Comparison of ENCODE assay signal across 8 cellular contexts in the genomic region with DNA sequence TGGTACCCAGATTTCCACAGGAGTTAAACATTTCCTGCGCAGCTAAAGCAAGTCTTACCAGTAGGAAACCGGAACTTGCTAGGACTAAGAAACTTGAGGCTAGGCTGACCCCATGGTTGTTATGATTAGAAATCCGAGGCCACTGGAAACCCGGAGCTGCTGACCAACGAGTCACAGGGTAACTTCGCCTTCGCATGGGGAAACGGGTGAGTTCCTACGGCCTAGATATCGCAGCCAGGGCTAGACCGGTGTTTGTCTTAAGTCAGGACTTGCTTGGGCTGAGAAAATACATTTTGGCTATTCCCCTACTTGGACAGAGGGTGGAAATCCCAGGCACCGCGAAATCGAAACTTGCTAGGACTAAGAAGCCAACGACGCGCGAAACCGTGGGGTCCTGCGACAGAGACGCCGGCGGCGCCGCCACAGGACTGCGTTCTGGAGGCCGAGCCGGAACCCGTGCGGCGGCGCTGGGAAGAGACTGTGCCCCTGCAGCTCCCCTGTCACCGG. TPM values are rescaled to one million over a fixed set of nuclear protein-coding genes. Genes with fewer than 3 reads are reported as not detected.
DNase-seq lines count a peak whose midpoint lies in the region; ATAC-seq and TF ChIP-seq lines count a peak whose summit lies in the region.

No MANE protein-coding gene starts in this region.

- DNase-seq in SK-MEL-5 (ENCODE audit: low read depth, low spot score) (peak; percentile 78), breast epithelium (ENCODE audit: low spot score in 2 of 2) (no peak), islet precursor cell (peak; percentile 76), GM19240 (ENCODE audit: insufficient read length, low spot score) (no peak)
- DNase-seq in stimulated activated CD4-positive, alpha-beta T cell treated with anti-CD3 and anti-CD28 coated beads, Interleukin-1b, Interleukin-23, amount 100 ng/mL, for 4 hours (ENCODE audit: low read depth in 2 of 2): peak; percentile 49 to 59

- no peak overlapping the region for H3K4me3 ChIP-seq in KMS-11 (IDR thresholded peaks at IDR 0.05; ENCODE audit: insufficient read depth, low read depth, low read length)
- H3K4me3 ChIP-seq in breast epithelium: peak overlapping the region; percentile 68 to 87 (median 75)

- no peaks in the 10 kb centered on the region; the same call in 1 of the 2 replicates for H3K79me2 ChIP-seq in KMS-11 (ENCODE audit: insufficient read depth, low read depth)

- H3K36me3 ChIP-seq in ES-I3 (ENCODE audit: insufficient read depth, low read length) (no peaks in the 10 kb centered on the region), KMS-11 (ENCODE audit: insufficient read depth) (no peaks in the 10 kb centered on the region), breast epithelium (no peaks in the 10 kb centered on the region)

- H3K27ac ChIP-seq in KMS-11 (peak overlapping the region; percentile 99), breast epithelium (peak overlapping the region; percentile 92 to 97)

- intact Hi-C loops in breast epithelium (cut with DNase I; ENCODE audit: low total_unique reads): no loop called here

- no peaks in the 10 kb centered on the region for H4K20me1 ChIP-seq in KMS-11 (ENCODE audit: insufficient read depth)

- H3K27me3 ChIP-seq in KMS-11 (ENCODE audit: insufficient read depth, low read depth) (no peaks in the 10 kb centered on the region), breast epithelium (no peaks in the 10 kb centered on the region)

- peak overlapping the region; percentile 96 for H3K4me2 ChIP-seq in KMS-11

- no peak for TF ChIP-seq POLR2A in breast epithelium (IDR thresholded peaks at IDR 0.05)

- peak; percentile 5 for ATAC-seq in GM21786 (IDR thresholded peaks at IDR 0.05; ENCODE audit: unreplicated experiment)

- TF ChIP-seq CTCF in KMS-11 (conservative IDR thresholded peaks at IDR 0.05; ENCODE audit: low read depth, low read length) (0 out of 2 replicates have a peak, but pooled peaks have one; percentile 5), breast epithelium (IDR thresholded peaks at IDR 0.05) (peak in 1 of 3 donors; percentile 12)

- H3K9me3 ChIP-seq in ES-I3 (ENCODE audit: control insufficient read depth, insufficient read depth, low read length): no peaks in the 10 kb centered on the region
- no peaks in the 10 kb centered on the region for H3K9me3 ChIP-seq in breast epithelium

- H2AFZ ChIP-seq in KMS-11 (ENCODE audit: low read depth): peak overlapping the region; percentile 53

- in situ Hi-C loops in SK-MEL-5 (cut with HindIII; ENCODE audit: low pct_unique_long_range_greater_than_20kb, low sequenced_read_pairs): no loop called here

- peak overlapping the region; percentile 63; the same call in 1 of the 2 replicates for H3K9ac ChIP-seq in ES-I3 (ENCODE audit: low read depth, low read length)
- H3K9ac ChIP-seq in KMS-11: peak overlapping the region; percentile 97

- 0 out of 2 replicates have a peak, but pooled peaks cover 3% of the 10 kb centered on the region for H3K4me1 ChIP-seq in ES-I3 (ENCODE audit: insufficient read depth, low read length)
- H3K4me1 ChIP-seq in KMS-11 (ENCODE audit: low read depth, poor library complexity, severe bottlenecking): peaks cover 22% of the 10 kb centered on the region
- H3K4me1 ChIP-seq in breast epithelium: no peaks in the 10 kb centered on the region

RNA-seq across cellular contexts. Expression of a gene that starts 1.6 kb away (rescaled TPM):
- total RNA-seq in SK-MEL-5 (2014; rRNA removed; shearing (Covaris generic)): 0.40 and 0.45 TPM in 2 replicates
- polyA plus RNA-seq in SK-MEL-5 (2015; cell fraction: cytosol; rRNA removed): 0.35 and 0.94 TPM in 2 replicates
- polyA plus RNA-seq in SK-MEL-5 (2015; cell fraction: nucleus; rRNA removed): 2.9 TPM in 2 replicates
- total RNA-seq in breast epithelium: 1 to 10 TPM; 3.2 to 5.4 (median 4.6) TPM

Comparison
In these comparisons a context has a peak if more than half of its experiments do, and no peak if none do; other contexts are left out.
1. DNase-seq: peak in SK-MEL-5 (single experiment), islet precursor cell (single experiment) and stimulated activated CD4-positive, alpha-beta T cell treated with anti-CD3 and anti-CD28 coated beads, Interleukin-1b, Interleukin-23, amount 100 ng/mL, for 4 hours (2 of 2); none in breast epithelium (0 of 2) and GM19240 (single experiment).